15 cellular contexts compared by ENCODE assay signal in genomic region chr4:158461336-158461735, GRCh38.
A peak's percentile ranks its signal among the peaks of the same experiment; 100 is the strongest.
DNase-seq lines count a peak whose midpoint lies in the region; ATAC-seq and TF ChIP-seq lines count a peak whose summit lies in the region.
"Had no signal": no experiment of that assay in that cellular context is flagged by ENCODE, and none has a peak within 500 bp of the region (broad histone marks: within the 10 kb centered on the region; RNA-seq: fewer than 3 reads in every experiment).

No MANE protein-coding gene starts in this region.

- WGBS in spleen, 5 donors, result 72 to 85% (median 76%) methylated on average over 2 of the region's 2 CpGs

- no peaks in the 10 kb centered on the region for H3K36me3 ChIP-seq in BJ (ENCODE audit: control insufficient read depth, insufficient read depth, low read length)
- no peaks in the 10 kb centered on the region for H3K36me3 ChIP-seq in spleen
- H3K36me3 ChIP-seq: BLaER1 treated with 17β-estradiol and CSF1 and Interleukin-3, amounts not matched to agents 10 nM and 100 nM had no signal

- ATAC-seq in foreskin keratinocyte (peak; percentile 64), GM21447 (IDR thresholded peaks at IDR 0.05; ENCODE audit: unreplicated experiment) (no peak)

- peaks cover 34% of the 10 kb centered on the region for H3K4me1 ChIP-seq in foreskin keratinocyte
- no peaks in the 10 kb centered on the region for H3K4me1 ChIP-seq in spleen
- H3K4me1 ChIP-seq: BLaER1 treated with 17β-estradiol and CSF1 and Interleukin-3, amounts not matched to agents 10 nM and 100 nM had no signal

- TF ChIP-seq CTCF in BJ (IDR thresholded peaks at IDR 0.05; ENCODE audit: insufficient read depth, low read depth, low read length) (no peak), RWPE1 (conservative IDR thresholded peaks at IDR 0.05; ENCODE audit: low read depth) (no peak), epithelial cell of esophagus (IDR thresholded peaks at IDR 0.05; ENCODE audit: insufficient read depth, low read depth, low read length, missing control alignments) (no peak), foreskin keratinocyte (conservative IDR thresholded peaks at IDR 0.05) (no peak), spleen (IDR thresholded peaks at IDR 0.05 in 8 of 11, conservative IDR thresholded peaks at IDR 0.05 in 3 of 11) (no peak)

- no peak overlapping the region for H3K4me3 ChIP-seq in BJ (ENCODE audit: low read depth, low read length)
- H3K4me3 ChIP-seq in epithelial cell of esophagus (ENCODE audit: low read length), result no peak overlapping the region
- H3K4me3 ChIP-seq in spleen, result no peak overlapping the region
- H3K4me3 ChIP-seq: BLaER1 treated with 17β-estradiol and CSF1 and Interleukin-3, amounts not matched to agents 10 nM and 100 nM had no signal

- intact Hi-C loops in spleen (cut with DNase I; ENCODE audit: low total_unique reads), result no loop called here

- no peak overlapping the region for H3K27ac ChIP-seq in RWPE1
- H3K27ac ChIP-seq in foreskin keratinocyte, result peak overlapping the region; percentile 80
- H3K27ac ChIP-seq in spleen, result no peak overlapping the region
- H3K27ac ChIP-seq: BLaER1 treated with 17β-estradiol and CSF1 and Interleukin-3, amounts not matched to agents 10 nM and 100 nM had no signal

- DNase-seq in BJ (ENCODE audit: low read depth) (peak; percentile 26), RWPE1 (ENCODE audit: low spot score) (peak; percentile 17), epithelial cell of esophagus (ENCODE audit: low read depth) (peak; percentile 85), foreskin keratinocyte (peak; percentile 82 to 90), spleen (no peak), NCI-H1694 (lab: John Stamatoyannopoulos, UW) (no peak)
- DNase-seq: 8988T; AML-193; CD4-positive, CD25-positive, alpha-beta regulatory T cell; DMS53; GF-D8; HCEC 1CT; HFFc6 had no signal

- H3K27me3 ChIP-seq in BJ (ENCODE audit: control insufficient read depth, insufficient read depth, low read length) (no peaks in the 10 kb centered on the region), foreskin keratinocyte (no peaks in the 10 kb centered on the region), spleen (replicated peaks in 1 of 7) (no peaks in the 10 kb centered on the region)
- H3K27me3 ChIP-seq: BLaER1 treated with 17β-estradiol and CSF1 and Interleukin-3, amounts not matched to agents 10 nM and 100 nM had no signal

- H3K9me3 ChIP-seq in spleen, result no peaks in the 10 kb centered on the region
- H3K9me3 ChIP-seq: BLaER1 treated with 17β-estradiol and CSF1 and Interleukin-3, amounts not matched to agents 10 nM and 100 nM had no signal

- CTCF ChIA-PET in BJ (lab: Yijun Ruan, JAX) (no interaction called here), RWPE1 (lab: Yijun Ruan, JAX) (no interaction called here)

- POLR2A ChIA-PET in BJ (lab: Charles Lee) (no interaction called here), RWPE1 (lab: Yijun Ruan, JAX; ENCODE audit: low non-redundant PET) (no interaction called here)

- no peak for TF ChIP-seq POLR2A in spleen (IDR thresholded peaks at IDR 0.05)

Comparison
In these comparisons a context has a peak if more than half of its experiments do, and no peak if none do; other contexts are left out.
1. DNase-seq: peak in BJ (single experiment), RWPE1 (single experiment), epithelial cell of esophagus (single experiment) and foreskin keratinocyte (2 of 2); none in spleen (single experiment) and NCI-H1694 (single experiment).